1 cellular context compared by ENCODE assay signal in the genomic region with DNA sequence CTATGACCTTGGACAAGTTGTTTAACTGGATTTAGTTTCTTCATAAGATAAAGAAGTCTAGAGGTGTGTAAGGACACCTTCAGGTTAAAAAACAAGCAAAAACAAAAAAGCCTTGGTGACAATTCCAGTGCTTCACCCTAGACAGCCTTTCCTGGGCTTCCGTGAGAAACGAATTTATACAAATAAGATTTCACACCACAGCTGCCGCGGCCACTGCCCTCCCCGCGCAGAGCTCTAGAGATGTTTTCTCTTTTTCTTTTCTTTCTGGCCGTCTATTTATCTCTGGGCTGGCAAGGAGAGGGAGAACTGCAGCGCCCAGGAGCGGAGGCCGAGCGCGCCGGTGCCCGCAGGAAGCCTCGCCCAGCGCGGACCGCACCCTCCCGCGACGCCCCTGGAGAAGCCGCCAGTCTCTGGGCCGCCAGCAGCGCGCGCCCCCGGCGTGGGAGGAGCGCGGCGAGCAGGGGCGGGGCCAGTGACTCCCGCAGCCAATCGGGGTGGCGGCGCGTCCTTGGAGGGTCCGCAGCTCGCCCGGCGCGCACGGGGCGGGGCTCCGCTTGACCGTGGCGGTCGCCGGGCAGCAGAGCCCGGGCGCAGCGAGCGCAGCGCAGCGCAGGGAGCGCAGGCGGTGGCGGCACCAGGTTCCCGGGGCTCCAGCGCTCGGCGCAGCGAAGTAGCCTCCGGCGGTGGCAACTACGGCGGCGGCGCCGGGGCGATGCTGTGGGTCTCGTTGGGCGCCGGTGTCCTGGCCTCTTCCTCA.
TF ChIP-seq lines count a peak whose summit lies in the region.

No MANE protein-coding gene starts in this region.

TF ChIP-seq in GM23338, 12 proteins besides CTCF, POLR2A, EP300 and RAD21 (continued from another document):
- TF ChIP-seq, protein P1, sequence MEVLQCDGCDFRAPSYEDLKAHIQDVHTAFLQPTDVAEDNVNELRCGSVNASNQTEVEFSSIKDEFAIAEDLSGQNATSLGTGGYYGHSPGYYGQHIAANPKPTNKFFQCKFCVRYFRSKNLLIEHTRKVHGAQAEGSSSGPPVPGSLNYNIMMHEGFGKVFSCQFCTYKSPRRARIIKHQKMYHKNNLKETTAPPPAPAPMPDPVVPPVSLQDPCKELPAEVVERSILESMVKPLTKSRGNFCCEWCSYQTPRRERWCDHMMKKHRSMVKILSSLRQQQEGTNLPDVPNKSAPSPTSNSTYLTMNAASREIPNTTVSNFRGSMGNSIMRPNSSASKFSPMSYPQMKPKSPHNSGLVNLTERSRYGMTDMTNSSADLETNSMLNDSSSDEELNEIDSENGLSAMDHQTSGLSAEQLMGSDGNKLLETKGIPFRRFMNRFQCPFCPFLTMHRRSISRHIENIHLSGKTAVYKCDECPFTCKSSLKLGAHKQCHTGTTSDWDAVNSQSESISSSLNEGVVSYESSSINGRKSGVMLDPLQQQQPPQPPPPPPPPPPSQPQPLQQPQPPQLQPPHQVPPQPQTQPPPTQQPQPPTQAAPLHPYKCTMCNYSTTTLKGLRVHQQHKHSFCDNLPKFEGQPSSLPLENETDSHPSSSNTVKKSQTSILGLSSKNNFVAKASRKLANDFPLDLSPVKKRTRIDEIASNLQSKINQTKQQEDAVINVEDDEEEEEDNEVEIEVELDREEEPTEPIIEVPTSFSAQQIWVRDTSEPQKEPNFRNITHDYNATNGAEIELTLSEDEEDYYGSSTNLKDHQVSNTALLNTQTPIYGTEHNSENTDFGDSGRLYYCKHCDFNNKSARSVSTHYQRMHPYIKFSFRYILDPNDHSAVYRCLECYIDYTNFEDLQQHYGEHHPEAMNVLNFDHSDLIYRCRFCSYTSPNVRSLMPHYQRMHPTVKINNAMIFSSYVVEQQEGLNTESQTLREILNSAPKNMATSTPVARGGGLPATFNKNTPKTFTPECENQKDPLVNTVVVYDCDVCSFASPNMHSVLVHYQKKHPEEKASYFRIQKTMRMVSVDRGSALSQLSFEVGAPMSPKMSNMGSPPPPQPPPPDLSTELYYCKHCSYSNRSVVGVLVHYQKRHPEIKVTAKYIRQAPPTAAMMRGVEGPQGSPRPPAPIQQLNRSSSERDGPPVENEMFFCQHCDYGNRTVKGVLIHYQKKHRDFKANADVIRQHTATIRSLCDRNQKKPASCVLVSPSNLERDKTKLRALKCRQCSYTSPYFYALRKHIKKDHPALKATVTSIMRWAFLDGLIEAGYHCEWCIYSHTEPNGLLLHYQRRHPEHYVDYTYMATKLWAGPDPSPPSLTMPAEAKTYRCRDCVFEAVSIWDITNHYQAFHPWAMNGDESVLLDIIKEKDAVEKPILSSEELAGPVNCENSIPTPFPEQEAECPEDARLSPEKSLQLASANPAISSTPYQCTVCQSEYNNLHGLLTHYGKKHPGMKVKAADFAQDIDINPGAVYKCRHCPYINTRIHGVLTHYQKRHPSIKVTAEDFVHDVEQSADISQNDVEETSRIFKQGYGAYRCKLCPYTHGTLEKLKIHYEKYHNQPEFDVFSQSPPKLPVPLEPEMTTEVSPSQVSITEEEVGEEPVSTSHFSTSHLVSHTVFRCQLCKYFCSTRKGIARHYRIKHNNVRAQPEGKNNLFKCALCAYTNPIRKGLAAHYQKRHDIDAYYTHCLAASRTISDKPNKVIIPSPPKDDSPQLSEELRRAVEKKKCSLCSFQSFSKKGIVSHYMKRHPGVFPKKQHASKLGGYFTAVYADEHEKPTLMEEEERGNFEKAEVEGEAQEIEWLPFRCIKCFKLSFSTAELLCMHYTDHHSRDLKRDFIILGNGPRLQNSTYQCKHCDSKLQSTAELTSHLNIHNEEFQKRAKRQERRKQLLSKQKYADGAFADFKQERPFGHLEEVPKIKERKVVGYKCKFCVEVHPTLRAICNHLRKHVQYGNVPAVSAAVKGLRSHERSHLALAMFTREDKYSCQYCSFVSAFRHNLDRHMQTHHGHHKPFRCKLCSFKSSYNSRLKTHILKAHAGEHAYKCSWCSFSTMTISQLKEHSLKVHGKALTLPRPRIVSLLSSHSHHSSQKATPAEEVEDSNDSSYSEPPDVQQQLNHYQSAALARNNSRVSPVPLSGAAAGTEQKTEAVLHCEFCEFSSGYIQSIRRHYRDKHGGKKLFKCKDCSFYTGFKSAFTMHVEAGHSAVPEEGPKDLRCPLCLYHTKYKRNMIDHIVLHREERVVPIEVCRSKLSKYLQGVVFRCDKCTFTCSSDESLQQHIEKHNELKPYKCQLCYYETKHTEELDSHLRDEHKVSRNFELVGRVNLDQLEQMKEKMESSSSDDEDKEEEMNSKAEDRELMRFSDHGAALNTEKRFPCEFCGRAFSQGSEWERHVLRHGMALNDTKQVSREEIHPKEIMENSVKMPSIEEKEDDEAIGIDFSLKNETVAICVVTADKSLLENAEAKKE (CRISPR knock-in tag; IDR thresholded peaks at IDR 0.05) = no peak
TF ChIP-seq in GM23338: peak in this region for 1.
